ENCODE assay signal across 8 cellular contexts in genomic region chr9:97703437-97704326, GRCh38. TPM values are rescaled to one million over a fixed set of nuclear protein-coding genes. Genes with fewer than 3 reads are reported as not detected.
DNase-seq lines count a peak whose midpoint lies in the region; TF ChIP-seq lines count a peak whose summit lies in the region.
"Had no signal": no experiment of that assay in that cellular context is flagged by ENCODE, and none has a peak within 500 bp of the region (broad histone marks: within the 10 kb centered on the region; RNA-seq: fewer than 3 reads in every experiment).

No MANE protein-coding gene starts in this region.

- no peak overlapping the region for H3K4me3 ChIP-seq in coronary artery

- peaks cover 31% of the 10 kb centered on the region for H3K27me3 Mint-ChIP-seq in activated CD4-positive, alpha-beta memory T cell treated with anti-CD3 and anti-CD28 coated beads, Interleukin-2, amount 10 ng/mL, durations not matched to agents 7 days and 5 days

- DNase-seq in GM04504 (ENCODE audit: low read depth) (peak; percentile 56), LHCN-M2 (ENCODE audit: low read depth) (peak; percentile 92), iris pigment epithelial cell (ENCODE audit: low read depth) (peak; percentile 89), NCI-H526 treated with DMSO at 0.1 percent for 48 hours (lab: John Stamatoyannopoulos, UW) (no peak), coronary artery (ENCODE audit: low spot score) (no peak)
- peak; percentile 47 for DNase-seq in activated CD4-positive, alpha-beta memory T cell treated with anti-CD3 and anti-CD28 coated beads, Interleukin-2, amount 10 ng/mL, durations not matched to agents 7 days and 5 days
- no peak for DNase-seq in effector CD4-positive, alpha-beta T cell
- DNase-seq: naive B cell had no signal

- H3K27ac ChIP-seq in coronary artery, result peak overlapping the region in 1 of 2 donors; percentile 62

- peak overlapping the region; percentile 49 for H3K4me3 Mint-ChIP-seq in activated CD4-positive, alpha-beta memory T cell treated with anti-CD3 and anti-CD28 coated beads, Interleukin-2, amount 10 ng/mL, durations not matched to agents 7 days and 5 days
- H3K4me3 Mint-ChIP-seq: naive B cell had no signal

- CTCF ChIA-PET in activated CD4-positive, alpha-beta memory T cell treated with anti-CD3 and anti-CD28 coated beads, Interleukin-2, amount 10 ng/mL, durations not matched to agents 7 days and 5 days (lab: Charles Lee), result interaction anchor here (1.3 kb wide), 1 partner anchor 23 kb away, joined by 3 read pairs; no protein-coding TSS in a partner anchor

- peak overlapping the region; percentile 94 for H3K27ac Mint-ChIP-seq in activated CD4-positive, alpha-beta memory T cell treated with anti-CD3 and anti-CD28 coated beads, Interleukin-2, amount 10 ng/mL, durations not matched to agents 7 days and 5 days
- H3K27ac Mint-ChIP-seq: naive B cell had no signal

- no peaks in the 10 kb centered on the region for H3K9me3 Mint-ChIP-seq in activated CD4-positive, alpha-beta memory T cell treated with anti-CD3 and anti-CD28 coated beads, Interleukin-2, amount 10 ng/mL, durations not matched to agents 7 days and 5 days

- peaks cover 37% of the 10 kb centered on the region for H3K4me1 Mint-ChIP-seq in activated CD4-positive, alpha-beta memory T cell treated with anti-CD3 and anti-CD28 coated beads, Interleukin-2, amount 10 ng/mL, durations not matched to agents 7 days and 5 days

- POLR2A ChIA-PET in activated CD4-positive, alpha-beta memory T cell treated with anti-CD3 and anti-CD28 coated beads, Interleukin-2, amount 10 ng/mL, durations not matched to agents 7 days and 5 days (lab: Charles Lee), result interaction anchor here (1.0 kb wide), 1 partner anchor 219 kb away, joined by 3 read pairs; the partner anchor contains the start of gene TRMO

- H3K36me3 Mint-ChIP-seq in activated CD4-positive, alpha-beta memory T cell treated with anti-CD3 and anti-CD28 coated beads, Interleukin-2, amount 10 ng/mL, durations not matched to agents 7 days and 5 days (ENCODE audit: low read depth), result no peaks in the 10 kb centered on the region
- H3K36me3 Mint-ChIP-seq: naive B cell had no signal

- no peak for TF ChIP-seq CTCF in coronary artery (IDR thresholded peaks at IDR 0.05)

RNA-seq across cellular contexts. Expression of gene XPA, which starts 6.5 kb away (rescaled TPM):
- 6.3 and 8.5 TPM in 2 replicates for total RNA-seq in LHCN-M2 (2014; rRNA removed)
- polyA plus RNA-seq in LHCN-M2 (2012), result 6.5 TPM
- total RNA-seq in activated CD4-positive, alpha-beta memory T cell treated with anti-CD3 and anti-CD28 coated beads, Interleukin-2, amount 10 ng/mL, durations not matched to agents 7 days and 5 days, result 10 to 100 TPM; 12.1 to 12.4 TPM

Comparison
In these comparisons a context has a peak if more than half of its experiments do, and no peak if none do; other contexts are left out.
1. DNase-seq: peak in GM04504 (single experiment), LHCN-M2 (single experiment), activated CD4-positive, alpha-beta memory T cell treated with anti-CD3 and anti-CD28 coated beads, Interleukin-2, amount 10 ng/mL, durations not matched to agents 7 days and 5 days (single experiment) and iris pigment epithelial cell (single experiment); none in NCI-H526 treated with DMSO at 0.1 percent for 48 hours (single experiment), effector CD4-positive, alpha-beta T cell (single experiment) and coronary artery (single experiment).